In genomic region chr2:107132746-107133145, GRCh38 we compare ENCODE assay signal across 18 cellular contexts.
"Had no signal": no experiment of that assay in that cellular context is flagged by ENCODE, and none has a peak within 500 bp of the region (broad histone marks: within the 10 kb centered on the region; RNA-seq: fewer than 3 reads in every experiment).

No MANE protein-coding gene starts in this region.

- H3K9me3 ChIP-seq: colonic mucosa, left lung, mucosa of descending colon, right lobe of liver, thyroid gland had no signal

- H3K9ac ChIP-seq: neural progenitor cell, parathyroid adenoma had no signal

- H3K27me3 ChIP-seq: colonic mucosa, gastroesophageal sphincter, heart left ventricle, hepatocyte, left lung, neural progenitor cell, right lobe of liver, thyroid gland had no signal

- ATAC-seq: gastroesophageal sphincter; heart left ventricle; left lung; mucosa of descending colon; natural killer cell treated with Interleukin-12 subunit alpha and Interleukin-12 subunit beta and Interleukin-15 and Interleukin-18, amount 100 ng/mL, for 72 hours; right lobe of liver had no signal

- H3K79me2 ChIP-seq: hepatocyte, parathyroid adenoma had no signal

- H3K27ac ChIP-seq: colonic mucosa, gastroesophageal sphincter, heart left ventricle, hepatocyte, left lung, neural progenitor cell, parathyroid adenoma, right lobe of liver, thyroid gland had no signal

- H3K4me1 ChIP-seq: colonic mucosa, gastroesophageal sphincter, heart left ventricle, left lung, parathyroid adenoma, right lobe of liver had no signal

- DNase-seq: colonic mucosa; effector memory CD4-positive, alpha-beta T cell; foreskin fibroblast; heart left ventricle; kidney; left lung; mesenchymal stem cell; mucosa of descending colon; right lobe of liver; small intestine; stimulated activated CD4-positive, alpha-beta T cell treated with anti-CD3 and anti-CD28 coated beads, Interleukin-2, amount 100 ng/mL, for 48 hours; thyroid gland; trophoblast cell had no signal

- H3K4me2 ChIP-seq: hepatocyte, neural progenitor cell had no signal

- H2AFZ ChIP-seq: hepatocyte, neural progenitor cell, parathyroid adenoma had no signal

- H3K4me3 ChIP-seq: colonic mucosa, gastroesophageal sphincter, hepatocyte, left lung, mucosa of descending colon, neural progenitor cell, right lobe of liver, thyroid gland had no signal

- H3K36me3 ChIP-seq: colonic mucosa, gastroesophageal sphincter, heart left ventricle, left lung, neural progenitor cell, right lobe of liver, thyroid gland had no signal
